In genomic region chr6:149938571-149939462, GRCh38 we compare ENCODE assay signal across 9 cellular contexts. TPM values are rescaled to one million over a fixed set of nuclear protein-coding genes. Genes with fewer than 3 reads are reported as not detected.
A peak's percentile ranks its signal among the peaks of the same experiment; 100 is the strongest.
DNase-seq lines count a peak whose midpoint lies in the region; ATAC-seq lines count a peak whose summit lies in the region.
"Had no signal": no experiment of that assay in that cellular context is flagged by ENCODE, and none has a peak within 500 bp of the region (broad histone marks: within the 10 kb centered on the region; RNA-seq: fewer than 3 reads in every experiment).

No MANE protein-coding gene starts in this region.

- peak overlapping the region; percentile 76 for H3K4me3 ChIP-seq in skeletal muscle satellite cell (ENCODE audit: low read length)

- H3K4me2 ChIP-seq in skeletal muscle satellite cell (ENCODE audit: low read length): peak overlapping the region; percentile 97

- POLR2A ChIA-PET in activated CD8-positive, alpha-beta T cell treated with anti-CD3 and anti-CD28 coated beads, Interleukin-2, amount 10 ng/mL, durations not matched to agents 7 days and 5 days (lab: Charles Lee): no interaction called here

- peaks cover 48% of the 10 kb centered on the region for H3K27me3 ChIP-seq in skeletal muscle satellite cell (ENCODE audit: control insufficient read depth, insufficient read depth, low read length)

- H3K36me3 Mint-ChIP-seq in activated CD8-positive, alpha-beta T cell treated with anti-CD3 and anti-CD28 coated beads, Interleukin-2, amount 10 ng/mL, durations not matched to agents 7 days and 5 days (ENCODE audit: low read depth): no peaks in the 10 kb centered on the region

- no peaks in the 10 kb centered on the region for H3K9me3 ChIP-seq in skeletal muscle satellite cell (replicated peaks; ENCODE audit: low read length)

- H3K4me1 Mint-ChIP-seq in activated CD8-positive, alpha-beta T cell treated with anti-CD3 and anti-CD28 coated beads, Interleukin-2, amount 10 ng/mL, durations not matched to agents 7 days and 5 days (ENCODE audit: low read depth): peaks cover 50% of the 10 kb centered on the region

- ATAC-seq in GM21360 (IDR thresholded peaks at IDR 0.05; ENCODE audit: unreplicated experiment): peak; percentile 67
- peak; percentile 21 for ATAC-seq in activated CD8-positive, alpha-beta T cell treated with anti-CD3 and anti-CD28 coated beads, Interleukin-2, amount 10 ng/mL, durations not matched to agents 7 days and 5 days

- H3K9ac ChIP-seq in skeletal muscle satellite cell (ENCODE audit: low read depth, low read length): peak overlapping the region; percentile 62

- peak overlapping the region; percentile 32 for H3K27ac Mint-ChIP-seq in activated CD8-positive, alpha-beta T cell treated with anti-CD3 and anti-CD28 coated beads, Interleukin-2, amount 10 ng/mL, durations not matched to agents 7 days and 5 days

- peak overlapping the region; percentile 59 for H3K4me3 Mint-ChIP-seq in activated CD8-positive, alpha-beta T cell treated with anti-CD3 and anti-CD28 coated beads, Interleukin-2, amount 10 ng/mL, durations not matched to agents 7 days and 5 days

- H3K4me1 ChIP-seq in skeletal muscle satellite cell (ENCODE audit: control insufficient read depth, insufficient read depth, low read length): peaks cover 9% of the 10 kb centered on the region

- no peaks in the 10 kb centered on the region for H3K9me3 Mint-ChIP-seq in activated CD8-positive, alpha-beta T cell treated with anti-CD3 and anti-CD28 coated beads, Interleukin-2, amount 10 ng/mL, durations not matched to agents 7 days and 5 days (ENCODE audit: insufficient read depth)

- DNase-seq in Daoy (ENCODE audit: low read depth): peak; percentile 68
- peak; percentile 42 for DNase-seq in HK-2 (ENCODE audit: unreplicated experiment)
- DNase-seq in activated CD8-positive, alpha-beta T cell treated with anti-CD3 and anti-CD28 coated beads, Interleukin-2, amount 10 ng/mL, durations not matched to agents 7 days and 5 days: peak; percentile 55
- DNase-seq in germinal center (ENCODE audit: low spot score): peak; percentile 42
- no peak for DNase-seq in hypothalamus (lab: John Stamatoyannopoulos, UW)
- no peak for DNase-seq in HUDEP-2 (lab: John Stamatoyannopoulos, UW; ENCODE audit: unreplicated experiment in 76 of 76)

- CTCF ChIA-PET in activated CD8-positive, alpha-beta T cell treated with anti-CD3 and anti-CD28 coated beads, Interleukin-2, amount 10 ng/mL, durations not matched to agents 7 days and 5 days (lab: Charles Lee): interaction anchor here (0.6 to 0.8 kb wide), 2 partner anchors 14 to 78 kb away, joined by 3 to 4 read pairs; no protein-coding TSS in a partner anchor

- peaks cover 73% of the 10 kb centered on the region for H3K27me3 Mint-ChIP-seq in activated CD8-positive, alpha-beta T cell treated with anti-CD3 and anti-CD28 coated beads, Interleukin-2, amount 10 ng/mL, durations not matched to agents 7 days and 5 days (ENCODE audit: low read depth)

- no peaks in the 10 kb centered on the region for H3K36me3 ChIP-seq in skeletal muscle satellite cell (ENCODE audit: insufficient read depth, low read length)

RNA-seq across cellular contexts. Expression of gene ULBP2, which starts 3.0 kb away (rescaled TPM):
- 42.6 and 53.7 TPM in 2 replicates for total RNA-seq in Daoy (2014; rRNA removed; shearing (Covaris generic))
- under 1 TPM; 0.40 to 0.60 TPM for total RNA-seq in activated CD8-positive, alpha-beta T cell treated with anti-CD3 and anti-CD28 coated beads, Interleukin-2, amount 10 ng/mL, durations not matched to agents 7 days and 5 days
- total RNA-seq in skeletal muscle satellite cell (2012; rRNA removed): 2.0 and 6.3 TPM in 2 replicates

RNA-seq across cellular contexts. Expression of gene RAET1G, which starts 15.9 kb away (rescaled TPM):
- 0.27 and 0.86 TPM in 2 replicates for total RNA-seq in Daoy (2014; rRNA removed; shearing (Covaris generic))
- total RNA-seq in activated CD8-positive, alpha-beta T cell treated with anti-CD3 and anti-CD28 coated beads, Interleukin-2, amount 10 ng/mL, durations not matched to agents 7 days and 5 days: not detected
- 0.22 and 1.0 TPM in 2 replicates for total RNA-seq in skeletal muscle satellite cell (2012; rRNA removed)
- total RNA-seq: T-helper 1 cell treated with Interleukin-12 subunit alpha and Interleukin-12 subunit beta and Interleukin-4 antibody, amounts not matched to agents 30 ng/mL and 1 ng/mL, for 36 hours had no signal

RNA-seq across cellular contexts. Expression of gene ULBP1, which starts 24.9 kb away (rescaled TPM):
- total RNA-seq in Daoy (2014; rRNA removed; shearing (Covaris generic)): 1.2 and 1.6 TPM in 2 replicates
- total RNA-seq in activated CD8-positive, alpha-beta T cell treated with anti-CD3 and anti-CD28 coated beads, Interleukin-2, amount 10 ng/mL, durations not matched to agents 7 days and 5 days: under 1 TPM; 0.65 to 0.71 TPM
- 0.66 and 1.3 TPM in 2 replicates for total RNA-seq in skeletal muscle satellite cell (2012; rRNA removed)

RNA-seq across cellular contexts. Expression of gene RAET1E, which starts 40.9 kb away (rescaled TPM):
- 1.4 and 4.1 TPM in 2 replicates for total RNA-seq in Daoy (2014; rRNA removed; shearing (Covaris generic))
- not detected for total RNA-seq in activated CD8-positive, alpha-beta T cell treated with anti-CD3 and anti-CD28 coated beads, Interleukin-2, amount 10 ng/mL, durations not matched to agents 7 days and 5 days
- 1.1 and 3.5 TPM in 2 replicates for total RNA-seq in skeletal muscle satellite cell (2012; rRNA removed)
- total RNA-seq: T-helper 1 cell treated with Interleukin-12 subunit alpha and Interleukin-12 subunit beta and Interleukin-4 antibody, amounts not matched to agents 30 ng/mL and 1 ng/mL, for 36 hours had no signal

Comparison
In these comparisons a context has a peak if more than half of its experiments do, and no peak if none do; other contexts are left out.
1. DNase-seq: peak in Daoy (single experiment), HK-2 (single experiment), activated CD8-positive, alpha-beta T cell treated with anti-CD3 and anti-CD28 coated beads, Interleukin-2, amount 10 ng/mL, durations not matched to agents 7 days and 5 days (single experiment) and germinal center (single experiment); none in hypothalamus (0 of 51) and HUDEP-2 (0 of 76).
2. RNA of gene ULBP2, which starts 3.0 kb away (total RNA-seq): 42.6 to 53.7 TPM in Daoy; 0.40 to 0.60 TPM in activated CD8-positive, alpha-beta T cell treated with anti-CD3 and anti-CD28 coated beads, Interleukin-2, amount 10 ng/mL, durations not matched to agents 7 days and 5 days; every median in the first group is over 10 times any median in the second.